10 cellular contexts compared by ENCODE assay signal in genomic region chr5:95817430-95817829, GRCh38. TPM values are rescaled to one million over a fixed set of nuclear protein-coding genes. Genes with fewer than 3 reads are reported as not detected.
A peak's percentile ranks its signal among the peaks of the same experiment; 100 is the strongest.
DNase-seq lines count a peak whose midpoint lies in the region; ATAC-seq and TF ChIP-seq lines count a peak whose summit lies in the region.
"Had no signal": no experiment of that assay in that cellular context is flagged by ENCODE, and none has a peak within 500 bp of the region (broad histone marks: within the 10 kb centered on the region; RNA-seq: fewer than 3 reads in every experiment).

No MANE protein-coding gene starts in this region.

- peak overlapping the region; percentile 27; the same call in 1 of the 2 replicates for H3K4me3 ChIP-seq in Karpas-422 (ENCODE audit: low read length)
- no peak overlapping the region for H3K4me3 ChIP-seq in hepatocyte
- H3K4me3 ChIP-seq: testis had no signal

- H3K9ac ChIP-seq in Karpas-422 (ENCODE audit: low read length): no peak overlapping the region

- DNase-seq in Karpas-422 (peak; percentile 29), hepatocyte (ENCODE audit: low spot score) (no peak), NCI-H69 (lab: John Stamatoyannopoulos, UW) (no peak), cortex of kidney (lab: John Stamatoyannopoulos, UW) (no peak)
- DNase-seq in activated T-cell treated with anti-CD3 and anti-CD28 coated beads, Interleukin-2, amount 50 U/mL, for 48 hours: peak; percentile 59 to 61
- peak; percentile 67 for DNase-seq in stimulated activated CD8-positive, alpha-beta memory T cell treated with anti-CD3 and anti-CD28 coated beads, Interleukin-4, amount 100 ng/mL, for 48 hours
- DNase-seq: H7, testis had no signal

- H3K4me1 ChIP-seq in Karpas-422 (ENCODE audit: low read length) (peaks cover 38% of the 10 kb centered on the region), hepatocyte (ENCODE audit: insufficient read depth) (peaks cover 31% of the 10 kb centered on the region)

- H3K36me3 ChIP-seq in Karpas-422 (ENCODE audit: insufficient read depth, low read length): no peaks in the 10 kb centered on the region
- no peaks in the 10 kb centered on the region for H3K36me3 ChIP-seq in hepatocyte (replicated peaks; ENCODE audit: insufficient read depth, low read depth)

- no peak overlapping the region for H2AFZ ChIP-seq in Karpas-422 (ENCODE audit: low read length)
- no peak overlapping the region for H2AFZ ChIP-seq in hepatocyte

- H3K27ac ChIP-seq in Karpas-422 (ENCODE audit: low read length) (no peak overlapping the region), hepatocyte (peak overlapping the region; percentile 16)
- H3K27ac ChIP-seq: testis had no signal

- H3K9me2 ChIP-seq in Karpas-422 (replicated peaks; ENCODE audit: insufficient read depth, low read length) (no peaks in the 10 kb centered on the region), hepatocyte (replicated peaks; ENCODE audit: insufficient read depth) (no peaks in the 10 kb centered on the region)

- H3K9me3 ChIP-seq in Karpas-422 (ENCODE audit: low read length) (no peaks in the 10 kb centered on the region), hepatocyte (ENCODE audit: low read depth) (no peaks in the 10 kb centered on the region)
- H3K9me3 ChIP-seq: testis had no signal

- peak overlapping the region; percentile 50 for H3K4me2 ChIP-seq in Karpas-422 (ENCODE audit: low read depth, low read length, poor library complexity, severe bottlenecking)
- H3K4me2 ChIP-seq in hepatocyte: peak overlapping the region; percentile 89

- no peaks in the 10 kb centered on the region for H4K20me1 ChIP-seq in Karpas-422 (ENCODE audit: insufficient read depth, low read depth, low read length)
- peaks cover 4% of the 10 kb centered on the region for H4K20me1 ChIP-seq in hepatocyte (ENCODE audit: insufficient read depth, poor library complexity, severe bottlenecking)

- no peak for TF ChIP-seq CTCF in hepatocyte (IDR thresholded peaks at IDR 0.05; ENCODE audit: poor library complexity)

- H3K27me3 ChIP-seq in Karpas-422 (ENCODE audit: low read length) (no peaks in the 10 kb centered on the region), hepatocyte (no peaks in the 10 kb centered on the region)
- H3K27me3 ChIP-seq: testis had no signal

- 41% methylated on average over 12 of the region's 12 CpGs for WGBS in hepatocyte (ENCODE audit: low lambda C conversion rate, missing lambda C conversion rate)

- H3K79me2 ChIP-seq in Karpas-422 (ENCODE audit: low read length) (no peaks in the 10 kb centered on the region), hepatocyte (peaks cover 62% of the 10 kb centered on the region)

- ATAC-seq in HG02623 (IDR thresholded peaks at IDR 0.05; ENCODE audit: unreplicated experiment) (no peak), HG02759 (IDR thresholded peaks at IDR 0.05; ENCODE audit: unreplicated experiment) (no peak)

RNA-seq across cellular contexts. Expression of gene GLRX, which starts 5.1 kb away (rescaled TPM):
- total RNA-seq in Karpas-422 (2014; rRNA removed; shearing (Covaris generic); ENCODE audit: low replicate concordance): 16.3 and 18.0 TPM in 2 replicates
- 57.8 and 79.1 TPM in 2 replicates for total RNA-seq in hepatocyte
- polyA plus RNA-seq in hepatocyte: 101 and 103 TPM in 2 replicates

Comparison
In these comparisons a context has a peak if more than half of its experiments do, and no peak if none do; other contexts are left out.
1. DNase-seq: peak in Karpas-422 (single experiment), activated T-cell treated with anti-CD3 and anti-CD28 coated beads, Interleukin-2, amount 50 U/mL, for 48 hours (2 of 2) and stimulated activated CD8-positive, alpha-beta memory T cell treated with anti-CD3 and anti-CD28 coated beads, Interleukin-4, amount 100 ng/mL, for 48 hours (single experiment); none in hepatocyte (single experiment), NCI-H69 (single experiment) and cortex of kidney (single experiment).